In the genomic region with DNA sequence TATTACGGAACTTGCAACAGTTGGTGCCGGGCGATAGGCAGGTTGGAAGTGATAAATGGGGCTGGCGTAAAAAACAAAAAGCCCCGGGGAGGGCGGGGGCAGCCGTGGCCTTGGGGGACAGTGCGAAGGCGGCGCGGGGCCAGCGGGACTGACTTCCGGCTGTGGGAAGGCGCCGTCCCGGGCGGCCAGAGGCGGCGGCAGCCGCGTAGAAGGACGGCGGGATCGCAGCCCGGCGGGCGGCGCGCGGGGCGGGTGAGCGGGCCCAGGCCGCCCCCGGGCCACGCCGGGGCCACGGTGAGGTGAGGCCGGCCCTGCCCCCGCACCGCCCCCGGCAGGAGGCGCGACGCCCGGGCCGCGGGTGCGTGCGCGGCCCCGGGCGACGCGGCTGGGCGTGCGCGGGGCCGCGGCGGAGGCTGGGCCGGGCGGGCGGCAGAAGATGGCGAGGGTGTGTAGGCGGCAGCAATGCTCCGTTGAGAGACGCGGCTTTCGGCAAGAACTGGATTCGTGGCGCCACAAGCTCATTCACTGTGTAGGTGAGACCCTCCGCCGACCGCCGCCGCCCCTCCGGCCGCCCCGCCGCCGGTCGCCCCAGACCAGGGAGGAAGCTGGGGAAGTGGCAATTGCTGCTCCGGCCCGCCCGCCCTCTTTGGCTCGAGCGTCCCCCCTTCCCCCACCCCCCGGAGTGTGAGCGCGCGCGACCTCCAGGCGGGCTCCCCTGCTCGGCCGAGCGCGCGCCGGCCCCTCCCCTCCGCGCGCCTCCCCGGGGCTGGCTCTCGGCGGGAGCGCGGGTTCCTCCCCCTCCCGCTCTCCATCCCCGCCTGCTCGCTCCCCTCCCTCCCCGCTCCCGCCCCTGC, we compare ENCODE assay signal across 8 cellular contexts. TPM values are rescaled to one million over a fixed set of nuclear protein-coding genes. Genes with fewer than 3 reads are reported as not detected.
DNase-seq lines count a peak whose midpoint lies in the region; ATAC-seq, FAIRE-seq and TF ChIP-seq lines count a peak whose summit lies in the region.

A gene (plus strand): TSS at position 432 of the 854 bp plus-strand sequence. CDS start 116,760 bp downstream, outside the sequence.

- peak within 1 kb of the TSS; percentile 92 for H3K4me3 Mint-ChIP-seq in activated naive CD8-positive, alpha-beta T cell treated with anti-CD3 and anti-CD28 coated beads for 36 hours

- H3K9me2 ChIP-seq in HCT116 (ENCODE audit: insufficient read depth) (no peaks in the 10 kb centered on the region), SU-DHL-6 (replicated peaks; ENCODE audit: insufficient read depth, low read length) (no peaks in the 10 kb centered on the region)

- ATAC-seq in HCT116 (peak; percentile 80), pancreas (peak; percentile 79 to 86 (median 84))

- CTCF ChIA-PET in HCT116 (lab: Charles Lee) = no interaction called here

- POLR2A ChIA-PET in HCT116 (lab: Charles Lee) = no interaction called here

- H3K4me1 ChIP-seq in HCT116 (ENCODE audit: control insufficient read depth in 1 of 2, insufficient read depth in 2 of 2, low read length in 2 of 2) = peaks cover 16 to 29% of the 10 kb centered on the region in 2 experiments
- H3K4me1 ChIP-seq in pancreas = peaks cover 5 to 29% (median 28%) of the 10 kb centered on the region in 3 donors
- peaks cover 8% of the 10 kb centered on the region for H3K4me1 ChIP-seq in thymus (ENCODE audit: control insufficient read depth, insufficient read depth, low read length)

- peak within 1 kb of the TSS; percentile 94 for H3K27ac Mint-ChIP-seq in activated naive CD8-positive, alpha-beta T cell treated with anti-CD3 and anti-CD28 coated beads for 36 hours

- H3K36me3 ChIP-seq in HCT116 (ENCODE audit: control insufficient read depth in 1 of 2, insufficient read depth in 2 of 2, low read length in 2 of 2) = no peaks in the 10 kb centered on the region
- H3K36me3 ChIP-seq in SU-DHL-6 (ENCODE audit: low read length) = no peaks in the 10 kb centered on the region
- no peaks in the 10 kb centered on the region for H3K36me3 ChIP-seq in pancreas
- no peaks in the 10 kb centered on the region for H3K36me3 ChIP-seq in thymus (ENCODE audit: control insufficient read depth, insufficient read depth)

- no peaks in the 10 kb centered on the region for H3K27me3 Mint-ChIP-seq in activated naive CD8-positive, alpha-beta T cell treated with anti-CD3 and anti-CD28 coated beads for 36 hours

- H3K4me2 ChIP-seq in HCT116 (ENCODE audit: low read length) (peak within 1 kb of the TSS; percentile 85), SU-DHL-6 (ENCODE audit: low read depth, low read length, poor library complexity, severe bottlenecking) (peak within 1 kb of the TSS; percentile 99)

- peaks cover 48% of the 10 kb centered on the region for H3K4me1 Mint-ChIP-seq in activated naive CD8-positive, alpha-beta T cell treated with anti-CD3 and anti-CD28 coated beads for 36 hours

- TF ChIP-seq RAD21 in HCT116 (IDR thresholded peaks at IDR 0.05; ENCODE audit: low read depth) = no peak

- H4K20me1 ChIP-seq in HCT116 (ENCODE audit: insufficient read depth) (no peaks in the 10 kb centered on the region), SU-DHL-6 (ENCODE audit: low read depth, low read length) (peaks cover 27% of the 10 kb centered on the region; the same call in 1 of the 2 replicates)

- H3K9me3 ChIP-seq in HCT116 (ENCODE audit: control insufficient read depth in 1 of 2, insufficient read depth in 1 of 2, low read depth in 1 of 2, low read length in 2 of 2) (no peaks in the 10 kb centered on the region), SU-DHL-6 (ENCODE audit: insufficient read depth, low read length) (no peaks in the 10 kb centered on the region), pancreas (no peaks in the 10 kb centered on the region), thymus (ENCODE audit: control insufficient read depth) (no peaks in the 10 kb centered on the region)

- TF ChIP-seq CTCF in HCT116 (IDR thresholded peaks at IDR 0.05 in 2 of 3, conservative IDR thresholded peaks at IDR 0.05 in 1 of 3; ENCODE audit: borderline replicate concordance in 1 of 3, insufficient read depth in 1 of 3, low read depth in 2 of 3, low read length in 2 of 3) = no peak
- TF ChIP-seq CTCF in SU-DHL-6 (IDR thresholded peaks at IDR 0.05; ENCODE audit: insufficient read depth, low read length, poor library complexity, severe bottlenecking) = no peak
- no peak for TF ChIP-seq CTCF in pancreas (IDR thresholded peaks at IDR 0.05)

- H3K4me3 ChIP-seq in HCT116 (replicated peaks in 1 of 2; ENCODE audit: low read depth in 1 of 2, low read length in 2 of 2) = peak within 1 kb of the TSS; percentile 68 to 76
- peak within 1 kb of the TSS; percentile 89 for H3K4me3 ChIP-seq in SU-DHL-6 (ENCODE audit: insufficient read depth, low read length, poor library complexity, severe bottlenecking)
- H3K4me3 ChIP-seq in pancreas = peak within 1 kb of the TSS; percentile 78 to 87 (median 86)
- H3K4me3 ChIP-seq in thymus (ENCODE audit: low read length) = peak within 1 kb of the TSS; percentile 91

- peak; percentile 78 for TF ChIP-seq POLR2A in HCT116 (IDR thresholded peaks at IDR 0.05; ENCODE audit: borderline replicate concordance, extremely low read depth, insufficient read depth, insufficient read length)

- peaks cover 24% of the 10 kb centered on the region for H3K36me3 Mint-ChIP-seq in activated naive CD8-positive, alpha-beta T cell treated with anti-CD3 and anti-CD28 coated beads for 36 hours

- H3K27me3 ChIP-seq in HCT116 (ENCODE audit: insufficient read depth, low read length) = no peaks in the 10 kb centered on the region
- H3K27me3 ChIP-seq in SU-DHL-6 (ENCODE audit: low read length) = no peaks in the 10 kb centered on the region
- H3K27me3 ChIP-seq in pancreas = no peaks in the 10 kb centered on the region
- H3K27me3 ChIP-seq in thymus (ENCODE audit: control insufficient read depth, insufficient read depth) = no peaks in the 10 kb centered on the region

- WGBS in pancreas, 2 donors = 1% methylated on average over 67 to 112 of the region's 112 CpGs
- WGBS in thymus = under 1% methylated on average over 112 of the region's 112 CpGs

- peaks cover 38% of the 10 kb centered on the region for H3K79me2 ChIP-seq in HCT116 (ENCODE audit: insufficient read depth, low read length)
- H3K79me2 ChIP-seq in SU-DHL-6 (ENCODE audit: insufficient read depth, low read length) = peaks cover 44% of the 10 kb centered on the region

- H3K9me3 Mint-ChIP-seq in activated naive CD8-positive, alpha-beta T cell treated with anti-CD3 and anti-CD28 coated beads for 36 hours = no peaks in the 10 kb centered on the region

- BruUV-seq in HCT116 (replicated peaks; lab: Mats Ljungman, UMichigan) = no TSS peak

- peaks cover 10% of the 10 kb centered on the region for H3F3A ChIP-seq in SU-DHL-6 (ENCODE audit: insufficient read depth)

- H3K27ac ChIP-seq in HCT116 (ENCODE audit: low read depth, low read length) = peak within 1 kb of the TSS; percentile 85
- peak within 1 kb of the TSS; percentile 90 for H3K27ac ChIP-seq in SU-DHL-6 (ENCODE audit: low read depth, low read length)
- peak within 1 kb of the TSS; percentile 71 to 98 (median 90) for H3K27ac ChIP-seq in pancreas
- peak within 1 kb of the TSS; percentile 99 for H3K27ac ChIP-seq in thymus (ENCODE audit: low read depth)

- peak within 1 kb of the TSS; percentile 74 for H3K9ac ChIP-seq in HCT116 (ENCODE audit: low read length)
- peak within 1 kb of the TSS; percentile 84 for H3K9ac ChIP-seq in SU-DHL-6 (ENCODE audit: low read length)

- H2AFZ ChIP-seq in HCT116 (ENCODE audit: low read depth, low read length, poor library complexity, severe bottlenecking) (peak within 1 kb of the TSS; percentile 83), SU-DHL-6 (ENCODE audit: low read depth, low read length, severe bottlenecking) (peak within 1 kb of the TSS; percentile 92)

- DNase-seq in GM04504 (ENCODE audit: low read depth) (peak; percentile 78), HCT116 (ENCODE audit: low read depth, low spot score) (peak; percentile 59), MV-4-11 (lab: John Stamatoyannopoulos, UW) (peak; percentile 87), head of caudate nucleus (peak; percentile 42 to 92 (median 82)), pancreas (peak; percentile 89 to 94 (median 91))
- peak; percentile 90 for DNase-seq in activated naive CD8-positive, alpha-beta T cell treated with anti-CD3 and anti-CD28 coated beads for 36 hours

- no peak for FAIRE-seq in pancreas (lab: Jason Lieb, UNC)

- intact Hi-C loops in HCT116 (cut with micrococcal nuclease) = loop anchor here (2.0 to 5.0 kb wide), 3 partner anchors 255 to 455 kb away; no protein-coding TSS in a partner anchor
- intact Hi-C loops in head of caudate nucleus (cut with DNase I) = loop anchor here (5.0 to 10.0 kb wide), 4 partner anchors 40 to 457 kb away; a partner anchor contains a TSS
- intact Hi-C loops in pancreas (cut with DNase I) = loop anchor here in 1 of 3 donors (5.0 kb wide), 1 partner anchor 190 kb away; no protein-coding TSS in a partner anchor

- RAD21 ChIA-PET in HCT116 (lab: Charles Lee; ENCODE audit: low non-redundant PET in 1 of 2, low total read pairs in 2 of 2, uncharacterized antibody in 2 of 2, unreplicated experiment in 2 of 2) = interaction anchor here in 1 of 2 experiments (0.7 kb wide), 1 partner anchor 191 kb away, joined by 3 read pairs; no protein-coding TSS in a partner anchor

TF ChIP-seq in HCT116, 20 proteins besides CTCF, POLR2A, EP300 and RAD21 (continues in another document):
- no peak; the same call in 1 of the 2 replicates for TF ChIP-seq EGR1 (IDR thresholded peaks at IDR 0.05; ENCODE audit: low read depth)
- TF ChIP-seq TCF7L2 (IDR thresholded peaks at IDR 0.05; ENCODE audit: borderline replicate concordance, extremely low read depth, insufficient read depth, insufficient read length) = no peak
- peak; percentile 55 for TF ChIP-seq ZFX (IDR thresholded peaks at IDR 0.05)
- TF ChIP-seq FOSL1 (IDR thresholded peaks at IDR 0.05; ENCODE audit: low read depth) = no peak
- TF ChIP-seq CEBPB (IDR thresholded peaks at IDR 0.05; ENCODE audit: low read depth) = no peak; the same call in 1 of the 2 replicates
- no peak for TF ChIP-seq ELF1 (IDR thresholded peaks at IDR 0.05; ENCODE audit: borderline replicate concordance, low read depth)
- peak; percentile 16; the same call in 1 of the 2 replicates for TF ChIP-seq SP1 (IDR thresholded peaks at IDR 0.05; ENCODE audit: low read depth)
- TF ChIP-seq CBX3 (IDR thresholded peaks at IDR 0.05; ENCODE audit: low read depth) = no peak

RNA-seq across cellular contexts. Expression of the gene that starts here (rescaled TPM):
- 59.9 TPM for total RNA-seq in HCT116 (2021; ENCODE audit: unreplicated experiment)
- 6.2 and 7.0 TPM in 2 replicates for polyA plus RNA-seq in HCT116 (2012)
- total RNA-seq in activated naive CD8-positive, alpha-beta T cell treated with anti-CD3 and anti-CD28 coated beads for 36 hours = 10 to 100 TPM; 25.9 to 27.6 TPM
- total RNA-seq in pancreas = 10 to 100 TPM; 17.2 to 34.2 (median 22.3) TPM
- polyA plus RNA-seq in pancreas = 1 to 10 TPM; 4.5 to 4.8 TPM
- 4.5 TPM for polyA plus RNA-seq in thymus

Comparison
In these comparisons a context has a peak if more than half of its experiments do, and no peak if none do; other contexts are left out.
1. Peak in every context shown above with its lines: DNase-seq, ATAC-seq, H3K4me3 ChIP-seq and H3K27ac ChIP-seq.